Comparison of ENCODE assay signal across 17 cellular contexts in the genomic region with DNA sequence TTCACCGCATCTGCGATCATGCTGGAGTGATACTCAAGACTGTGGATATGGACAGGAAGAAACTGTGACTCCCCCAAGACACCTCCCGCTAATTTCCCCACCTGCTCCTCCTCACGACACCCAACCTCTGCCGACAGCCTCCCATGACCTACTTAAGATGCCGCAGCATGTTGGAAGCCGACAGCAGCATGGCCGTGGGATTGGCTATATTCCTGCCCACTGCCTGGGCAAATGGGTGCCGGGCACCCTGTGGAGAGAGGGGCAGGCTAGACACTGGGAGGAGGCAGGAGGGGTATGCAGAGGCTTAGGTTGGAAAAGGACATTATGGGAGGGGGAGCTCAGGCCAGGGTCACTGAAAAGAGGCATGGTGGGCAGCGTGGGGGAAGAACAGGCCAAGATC. TPM values are rescaled to one million over a fixed set of nuclear protein-coding genes. Genes with fewer than 3 reads are reported as not detected.
DNase-seq lines count a peak whose midpoint lies in the region; ATAC-seq and TF ChIP-seq lines count a peak whose summit lies in the region.
"Had no signal": no experiment of that assay in that cellular context is flagged by ENCODE, and none has a peak within 500 bp of the region (broad histone marks: within the 10 kb centered on the region; RNA-seq: fewer than 3 reads in every experiment).

No MANE protein-coding gene starts in this region.

- CTCF ChIA-PET in activated CD4-positive, alpha-beta memory T cell treated with anti-CD3 and anti-CD28 coated beads for 36 hours (lab: Charles Lee), result no interaction called here
- CTCF ChIA-PET in activated CD4-positive, alpha-beta memory T cell treated with anti-CD3 and anti-CD28 coated beads, Interleukin-2, amount 10 ng/mL, durations not matched to agents 7 days and 5 days (lab: Charles Lee), result no interaction called here

- peaks cover 74% of the 10 kb centered on the region for H3K36me3 ChIP-seq in endodermal cell (ENCODE audit: control insufficient read depth, insufficient read depth, low read length)

- no peak for TF ChIP-seq CTCF in 22Rv1 (IDR thresholded peaks at IDR 0.05)
- no peak for TF ChIP-seq CTCF in NB4 (IDR thresholded peaks at IDR 0.05; ENCODE audit: low read depth, low read length)
- no peak for TF ChIP-seq CTCF in endodermal cell (conservative IDR thresholded peaks at IDR 0.05)
- no peak for TF ChIP-seq CTCF in GM10266 (IDR thresholded peaks at IDR 0.05; ENCODE audit: control insufficient read depth, insufficient read depth, low read depth, missing control alignments)

- no peaks in the 10 kb centered on the region for H3K27me3 ChIP-seq in endodermal cell (ENCODE audit: control insufficient read depth, insufficient read depth, low read length, poor library complexity, severe bottlenecking)
- H3K27me3 ChIP-seq: BLaER1, MG63 had no signal

- DNase-seq in activated CD4-positive, alpha-beta memory T cell treated with anti-CD3 and anti-CD28 coated beads for 36 hours, result no peak
- no peak for DNase-seq in activated CD4-positive, alpha-beta memory T cell treated with anti-CD3 and anti-CD28 coated beads, Interleukin-2, amount 10 ng/mL, durations not matched to agents 7 days and 5 days
- DNase-seq in NB4 (ENCODE audit: low read depth) (peak; percentile 29), endodermal cell (no peak), Right ventricle myocardium superior (no peak), GM10266 (ENCODE audit: extremely low spot score) (no peak), dermis blood vessel endothelial cell (no peak)
- DNase-seq: GF-D8, HFFc6, MG63, NCI-H1105, NCI-H1694, NCI-H2227 treated with DMSO at 0.1 percent for 48 hours, NCI-H524 treated with DMSO at 0.1 percent for 48 hours had no signal

- peaks cover 4% of the 10 kb centered on the region for H3K4me1 ChIP-seq in endodermal cell (ENCODE audit: control insufficient read depth, insufficient read depth, low read length)

- H3K4me3 Mint-ChIP-seq in activated CD4-positive, alpha-beta memory T cell treated with anti-CD3 and anti-CD28 coated beads for 36 hours, result no peak overlapping the region
- no peak overlapping the region for H3K4me3 Mint-ChIP-seq in activated CD4-positive, alpha-beta memory T cell treated with anti-CD3 and anti-CD28 coated beads, Interleukin-2, amount 10 ng/mL, durations not matched to agents 7 days and 5 days
- H3K4me3 Mint-ChIP-seq in endodermal cell, result no peak overlapping the region
- H3K4me3 Mint-ChIP-seq: HFFc6 had no signal

- intact Hi-C loops in activated CD4-positive, alpha-beta memory T cell treated with anti-CD3 and anti-CD28 coated beads for 36 hours (cut with micrococcal nuclease), result no loop called here
- intact Hi-C loops in Right ventricle myocardium superior (cut with DNase I), result no loop called here

- POLR2A ChIA-PET in activated CD4-positive, alpha-beta memory T cell treated with anti-CD3 and anti-CD28 coated beads for 36 hours (lab: Charles Lee), result no interaction called here
- POLR2A ChIA-PET in activated CD4-positive, alpha-beta memory T cell treated with anti-CD3 and anti-CD28 coated beads, Interleukin-2, amount 10 ng/mL, durations not matched to agents 7 days and 5 days (lab: Charles Lee), result interaction anchor here (1.0 to 9.3 kb wide), 2 partner anchors 7 to 136 kb away, joined by 3 to 199 read pairs; partner anchors contain the start of gene NOP56

- no peaks in the 10 kb centered on the region for H3K9me3 ChIP-seq in endodermal cell (ENCODE audit: control insufficient read depth, low read length)
- H3K9me3 ChIP-seq: BLaER1, MG63 had no signal

- H3K27me3 Mint-ChIP-seq in activated CD4-positive, alpha-beta memory T cell treated with anti-CD3 and anti-CD28 coated beads for 36 hours, result no peaks in the 10 kb centered on the region
- no peaks in the 10 kb centered on the region for H3K27me3 Mint-ChIP-seq in activated CD4-positive, alpha-beta memory T cell treated with anti-CD3 and anti-CD28 coated beads, Interleukin-2, amount 10 ng/mL, durations not matched to agents 7 days and 5 days
- H3K27me3 Mint-ChIP-seq in endodermal cell (ENCODE audit: insufficient read depth), result no peaks in the 10 kb centered on the region

- H3K27ac Mint-ChIP-seq in activated CD4-positive, alpha-beta memory T cell treated with anti-CD3 and anti-CD28 coated beads for 36 hours, result peak overlapping the region; percentile 78
- H3K27ac Mint-ChIP-seq in activated CD4-positive, alpha-beta memory T cell treated with anti-CD3 and anti-CD28 coated beads, Interleukin-2, amount 10 ng/mL, durations not matched to agents 7 days and 5 days, result no peak overlapping the region
- H3K27ac Mint-ChIP-seq in endodermal cell, result peak overlapping the region; percentile 3

- TF ChIP-seq POLR2A in NB4 (IDR thresholded peaks at IDR 0.05; ENCODE audit: extremely low read depth, insufficient read length), result no peak

- H3K9ac ChIP-seq in endodermal cell (ENCODE audit: extremely low read depth, low read length, poor library complexity, severe bottlenecking), result no peak overlapping the region
- H3K9ac ChIP-seq: BLaER1 had no signal

- H3K27ac ChIP-seq in 22Rv1 (peak overlapping the region; percentile 20), endodermal cell (ENCODE audit: low read depth, low read length) (no peak overlapping the region)
- H3K27ac ChIP-seq: BLaER1 had no signal

- peaks cover 53% of the 10 kb centered on the region for H3K4me1 Mint-ChIP-seq in activated CD4-positive, alpha-beta memory T cell treated with anti-CD3 and anti-CD28 coated beads for 36 hours (ENCODE audit: low read depth)
- peaks cover 72% of the 10 kb centered on the region for H3K4me1 Mint-ChIP-seq in activated CD4-positive, alpha-beta memory T cell treated with anti-CD3 and anti-CD28 coated beads, Interleukin-2, amount 10 ng/mL, durations not matched to agents 7 days and 5 days
- peaks cover 7% of the 10 kb centered on the region for H3K4me1 Mint-ChIP-seq in endodermal cell

- 95% methylated on average over 7 to 10 of the region's 10 CpGs for WGBS in endodermal cell (ENCODE audit: insufficient coverage in 1 of 2, insufficient read length in 1 of 2), 2 experiments

- ATAC-seq in Right ventricle myocardium superior (ENCODE audit: poor library complexity), result no peak
- ATAC-seq: Right ventricle myocardium inferior had no signal

- H3K4me3 ChIP-seq in NB4 (ENCODE audit: low read depth, low read length), result no peak overlapping the region
- H3K4me3 ChIP-seq in endodermal cell (ENCODE audit: low read length), result no peak overlapping the region
- H3K4me3 ChIP-seq: BLaER1, MG63 had no signal

- peaks cover 66% of the 10 kb centered on the region for H3K36me3 Mint-ChIP-seq in activated CD4-positive, alpha-beta memory T cell treated with anti-CD3 and anti-CD28 coated beads for 36 hours
- peaks cover 74% of the 10 kb centered on the region for H3K36me3 Mint-ChIP-seq in activated CD4-positive, alpha-beta memory T cell treated with anti-CD3 and anti-CD28 coated beads, Interleukin-2, amount 10 ng/mL, durations not matched to agents 7 days and 5 days (ENCODE audit: low read depth)
- peaks cover 75% of the 10 kb centered on the region for H3K36me3 Mint-ChIP-seq in endodermal cell (ENCODE audit: low read depth)

- no peaks in the 10 kb centered on the region for H3K9me3 Mint-ChIP-seq in activated CD4-positive, alpha-beta memory T cell treated with anti-CD3 and anti-CD28 coated beads for 36 hours
- no peaks in the 10 kb centered on the region for H3K9me3 Mint-ChIP-seq in activated CD4-positive, alpha-beta memory T cell treated with anti-CD3 and anti-CD28 coated beads, Interleukin-2, amount 10 ng/mL, durations not matched to agents 7 days and 5 days
- no peaks in the 10 kb centered on the region for H3K9me3 Mint-ChIP-seq in endodermal cell
- H3K9me3 Mint-ChIP-seq: HFFc6 had no signal

RNA-seq across cellular contexts. Expression of gene IDH3B, which starts 4.5 kb away (rescaled TPM):
- total RNA-seq in activated CD4-positive, alpha-beta memory T cell treated with anti-CD3 and anti-CD28 coated beads for 36 hours, result 10 to 100 TPM; 95.6 to 99.1 TPM
- 10 to 100 TPM; 78.8 to 82.2 TPM for total RNA-seq in activated CD4-positive, alpha-beta memory T cell treated with anti-CD3 and anti-CD28 coated beads, Interleukin-2, amount 10 ng/mL, durations not matched to agents 7 days and 5 days
- total RNA-seq in endodermal cell, result 10 to 100 TPM; 89.9 to 91.7 TPM
- polyA plus RNA-seq in endodermal cell (2013, experiment 1 of 2), result 78.9 TPM
- polyA plus RNA-seq in endodermal cell (2013, experiment 2 of 2), result 69.2 TPM
- 277 TPM for total RNA-seq in Right ventricle myocardium superior
- 118 and 131 TPM in 2 replicates for total RNA-seq in dermis blood vessel endothelial cell

RNA-seq across cellular contexts. Expression of gene NOP56, which starts 7.1 kb away (rescaled TPM):
- total RNA-seq in activated CD4-positive, alpha-beta memory T cell treated with anti-CD3 and anti-CD28 coated beads for 36 hours, result 100 to 1,000 TPM; 402 to 408 TPM
- 100 to 1,000 TPM; 285 to 302 TPM for total RNA-seq in activated CD4-positive, alpha-beta memory T cell treated with anti-CD3 and anti-CD28 coated beads, Interleukin-2, amount 10 ng/mL, durations not matched to agents 7 days and 5 days
- total RNA-seq in endodermal cell (100 to 1,000 TPM; 386 to 432 TPM), Right ventricle myocardium superior (45.6 TPM), dermis blood vessel endothelial cell (149 and 182 TPM in 2 replicates)
- 305 TPM for polyA plus RNA-seq in endodermal cell (2013, experiment 1 of 2)
- 280 TPM for polyA plus RNA-seq in endodermal cell (2013, experiment 2 of 2)

RNA-seq across cellular contexts. Expression of gene EBF4, which starts 33.0 kb away (rescaled TPM):
- total RNA-seq in activated CD4-positive, alpha-beta memory T cell treated with anti-CD3 and anti-CD28 coated beads for 36 hours, result 1 to 10 TPM; 5.9 to 6.6 TPM
- 1 to 10 TPM; 2.7 to 2.9 TPM for total RNA-seq in activated CD4-positive, alpha-beta memory T cell treated with anti-CD3 and anti-CD28 coated beads, Interleukin-2, amount 10 ng/mL, durations not matched to agents 7 days and 5 days
- total RNA-seq in endodermal cell (10 to 100 TPM in 1 of 2 donors, 1 to 10 TPM in 1; 6.4 to 12.1 TPM), Right ventricle myocardium superior (2.9 TPM), dermis blood vessel endothelial cell (1.0 and 2.4 TPM in 2 replicates)
- polyA plus RNA-seq in endodermal cell (2013, experiment 1 of 2), result 17.5 TPM
- 16.1 TPM for polyA plus RNA-seq in endodermal cell (2013, experiment 2 of 2)
